ENCODE assay signal across 1 cellular context in the genomic region with DNA sequence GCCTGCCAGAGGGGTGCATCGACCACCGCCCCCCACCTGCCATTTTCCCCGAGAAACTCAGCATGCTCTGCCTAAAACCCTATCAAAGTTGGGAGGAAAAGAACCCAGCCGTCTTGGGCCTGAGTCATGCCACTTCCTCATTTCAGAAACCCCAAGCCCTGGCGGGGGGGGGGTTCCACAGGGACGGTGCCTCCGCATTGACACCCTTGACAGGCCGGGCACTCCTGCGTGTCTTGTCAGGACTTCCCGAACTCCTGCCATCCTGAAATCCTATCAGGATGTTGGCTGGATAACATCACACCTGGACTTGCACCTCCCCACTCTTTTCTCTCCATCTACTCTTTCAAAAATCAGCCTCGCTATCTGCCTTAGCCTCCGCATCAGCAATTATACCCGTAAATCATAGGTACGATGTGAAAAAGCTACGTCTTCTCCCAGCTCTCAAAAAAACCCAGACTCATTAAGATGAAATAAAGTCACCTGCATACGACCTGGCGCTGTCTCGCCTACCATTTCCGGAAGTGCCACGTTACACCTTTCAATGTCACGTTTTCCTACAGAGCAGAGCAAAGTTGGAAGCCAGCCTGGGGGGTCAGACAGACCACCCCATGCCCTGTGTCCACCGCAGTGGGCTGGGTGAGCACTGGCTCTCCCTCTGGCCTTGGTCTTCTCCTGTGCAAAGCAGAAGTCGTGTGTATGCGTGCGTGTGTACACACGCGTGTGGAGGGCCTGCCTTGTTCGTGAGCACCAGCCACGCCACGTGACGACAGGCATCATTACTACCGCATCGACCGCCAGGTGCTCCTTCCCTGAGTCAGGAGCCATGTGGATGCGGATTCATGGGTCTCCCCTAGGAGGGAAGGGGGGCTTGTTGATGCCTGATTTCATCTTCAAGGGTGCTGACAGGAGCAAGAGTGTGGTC.
TF ChIP-seq lines count a peak whose summit lies in the region.

No MANE protein-coding gene starts in this region.

TF ChIP-seq in K562, 482 proteins besides CTCF, POLR2A, EP300 and RAD21 (continued from another document and continues in another):
- TF ChIP-seq TOE1 (IDR thresholded peaks at IDR 0.05; ENCODE audit: borderline replicate concordance) = no peak
- no peak for TF ChIP-seq TOE1 (CRISPR knock-in tag; IDR thresholded peaks at IDR 0.05; ENCODE audit: borderline replicate concordance, low read depth)
- TF ChIP-seq ZNF324 (CRISPR knock-in tag; IDR thresholded peaks at IDR 0.05) = no peak
- TF ChIP-seq ZSCAN29 (IDR thresholded peaks at IDR 0.05) = no peak
- TF ChIP-seq ZBED1 (IDR thresholded peaks at IDR 0.05) = no peak
- no peak for TF ChIP-seq KLF16 (IDR thresholded peaks at IDR 0.05)
- TF ChIP-seq, protein P1, sequence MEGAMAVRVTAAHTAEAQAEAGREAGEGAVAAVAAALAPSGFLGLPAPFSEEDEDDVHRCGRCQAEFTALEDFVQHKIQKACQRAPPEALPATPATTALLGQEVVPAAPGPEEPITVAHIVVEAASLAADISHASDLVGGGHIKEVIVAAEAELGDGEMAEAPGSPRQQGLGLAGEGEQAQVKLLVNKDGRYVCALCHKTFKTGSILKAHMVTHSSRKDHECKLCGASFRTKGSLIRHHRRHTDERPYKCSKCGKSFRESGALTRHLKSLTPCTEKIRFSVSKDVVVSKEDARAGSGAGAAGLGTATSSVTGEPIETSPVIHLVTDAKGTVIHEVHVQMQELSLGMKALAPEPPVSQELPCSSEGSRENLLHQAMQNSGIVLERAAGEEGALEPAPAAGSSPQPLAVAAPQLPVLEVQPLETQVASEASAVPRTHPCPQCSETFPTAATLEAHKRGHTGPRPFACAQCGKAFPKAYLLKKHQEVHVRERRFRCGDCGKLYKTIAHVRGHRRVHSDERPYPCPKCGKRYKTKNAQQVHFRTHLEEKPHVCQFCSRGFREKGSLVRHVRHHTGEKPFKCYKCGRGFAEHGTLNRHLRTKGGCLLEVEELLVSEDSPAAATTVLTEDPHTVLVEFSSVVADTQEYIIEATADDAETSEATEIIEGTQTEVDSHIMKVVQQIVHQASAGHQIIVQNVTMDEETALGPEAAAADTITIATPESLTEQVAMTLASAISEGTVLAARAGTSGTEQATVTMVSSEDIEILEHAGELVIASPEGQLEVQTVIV (CRISPR knock-in tag; IDR thresholded peaks at IDR 0.05; ENCODE audit: borderline replicate concordance) = no peak
- no peak for TF ChIP-seq MED1 (CRISPR knock-in tag; IDR thresholded peaks at IDR 0.05; ENCODE audit: borderline replicate concordance)
- no peak for TF ChIP-seq TAF7 (tag; IDR thresholded peaks at IDR 0.05)
- TF ChIP-seq NFE2 (IDR thresholded peaks at IDR 0.05; ENCODE audit: low read depth) = peak; percentile 40; the same call in 1 of the 2 replicates
- no peak for TF ChIP-seq TEAD2 (tag; IDR thresholded peaks at IDR 0.05)
- no peak for TF ChIP-seq ZFP1 (CRISPR knock-in tag; IDR thresholded peaks at IDR 0.05)
- TF ChIP-seq ZNF707 (CRISPR knock-in tag; conservative IDR thresholded peaks at IDR 0.05) = no peak
- TF ChIP-seq, protein P2, sequence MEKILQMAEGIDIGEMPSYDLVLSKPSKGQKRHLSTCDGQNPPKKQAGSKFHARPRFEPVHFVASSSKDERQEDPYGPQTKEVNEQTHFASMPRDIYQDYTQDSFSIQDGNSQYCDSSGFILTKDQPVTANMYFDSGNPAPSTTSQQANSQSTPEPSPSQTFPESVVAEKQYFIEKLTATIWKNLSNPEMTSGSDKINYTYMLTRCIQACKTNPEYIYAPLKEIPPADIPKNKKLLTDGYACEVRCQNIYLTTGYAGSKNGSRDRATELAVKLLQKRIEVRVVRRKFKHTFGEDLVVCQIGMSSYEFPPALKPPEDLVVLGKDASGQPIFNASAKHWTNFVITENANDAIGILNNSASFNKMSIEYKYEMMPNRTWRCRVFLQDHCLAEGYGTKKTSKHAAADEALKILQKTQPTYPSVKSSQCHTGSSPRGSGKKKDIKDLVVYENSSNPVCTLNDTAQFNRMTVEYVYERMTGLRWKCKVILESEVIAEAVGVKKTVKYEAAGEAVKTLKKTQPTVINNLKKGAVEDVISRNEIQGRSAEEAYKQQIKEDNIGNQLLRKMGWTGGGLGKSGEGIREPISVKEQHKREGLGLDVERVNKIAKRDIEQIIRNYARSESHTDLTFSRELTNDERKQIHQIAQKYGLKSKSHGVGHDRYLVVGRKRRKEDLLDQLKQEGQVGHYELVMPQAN (IDR thresholded peaks at IDR 0.05; ENCODE audit: borderline replicate concordance) = no peak
- TF ChIP-seq ARID1B (IDR thresholded peaks at IDR 0.05) = peak; percentile 29
- TF ChIP-seq, protein P3, sequence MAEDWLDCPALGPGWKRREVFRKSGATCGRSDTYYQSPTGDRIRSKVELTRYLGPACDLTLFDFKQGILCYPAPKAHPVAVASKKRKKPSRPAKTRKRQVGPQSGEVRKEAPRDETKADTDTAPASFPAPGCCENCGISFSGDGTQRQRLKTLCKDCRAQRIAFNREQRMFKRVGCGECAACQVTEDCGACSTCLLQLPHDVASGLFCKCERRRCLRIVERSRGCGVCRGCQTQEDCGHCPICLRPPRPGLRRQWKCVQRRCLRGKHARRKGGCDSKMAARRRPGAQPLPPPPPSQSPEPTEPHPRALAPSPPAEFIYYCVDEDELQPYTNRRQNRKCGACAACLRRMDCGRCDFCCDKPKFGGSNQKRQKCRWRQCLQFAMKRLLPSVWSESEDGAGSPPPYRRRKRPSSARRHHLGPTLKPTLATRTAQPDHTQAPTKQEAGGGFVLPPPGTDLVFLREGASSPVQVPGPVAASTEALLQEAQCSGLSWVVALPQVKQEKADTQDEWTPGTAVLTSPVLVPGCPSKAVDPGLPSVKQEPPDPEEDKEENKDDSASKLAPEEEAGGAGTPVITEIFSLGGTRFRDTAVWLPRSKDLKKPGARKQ (CRISPR knock-in tag; IDR thresholded peaks at IDR 0.05) = no peak
- TF ChIP-seq C11orf30 (IDR thresholded peaks at IDR 0.05; ENCODE audit: low read depth) = 0 out of 2 replicates have a peak, but pooled peaks have one; percentile 46
- TF ChIP-seq MEF2A (IDR thresholded peaks at IDR 0.05; ENCODE audit: control insufficient read depth, low read depth, low read length) = no peak
- no peak for TF ChIP-seq SP2 (IDR thresholded peaks at IDR 0.05; ENCODE audit: extremely low read depth, low read depth, low read length, poor library complexity, severe bottlenecking)
- no peak for TF ChIP-seq MCM2 (IDR thresholded peaks at IDR 0.05; ENCODE audit: low read depth)
- no peak for TF ChIP-seq ZNF311 (CRISPR knock-in tag; IDR thresholded peaks at IDR 0.05)
- TF ChIP-seq KLF1 (tag; IDR thresholded peaks at IDR 0.05) = no peak
- no peak for TF ChIP-seq CCAR2 (IDR thresholded peaks at IDR 0.05; ENCODE audit: low read depth, low read length)
- no peak for TF ChIP-seq NCOR1 (IDR thresholded peaks at IDR 0.05)
- no peak for TF ChIP-seq MCM7 (IDR thresholded peaks at IDR 0.05)
- no peak for TF ChIP-seq YY1 (IDR thresholded peaks at IDR 0.05; ENCODE audit: borderline replicate concordance in 1 of 3, control insufficient read depth in 1 of 3, extremely low read depth in 1 of 3, insufficient read depth in 3 of 3, insufficient read length in 1 of 3, insufficient replicate concordance in 2 of 3, low read depth in 1 of 3, low read length in 2 of 3)
- TF ChIP-seq KHSRP (IDR thresholded peaks at IDR 0.05) = no peak
- TF ChIP-seq, protein P4, sequence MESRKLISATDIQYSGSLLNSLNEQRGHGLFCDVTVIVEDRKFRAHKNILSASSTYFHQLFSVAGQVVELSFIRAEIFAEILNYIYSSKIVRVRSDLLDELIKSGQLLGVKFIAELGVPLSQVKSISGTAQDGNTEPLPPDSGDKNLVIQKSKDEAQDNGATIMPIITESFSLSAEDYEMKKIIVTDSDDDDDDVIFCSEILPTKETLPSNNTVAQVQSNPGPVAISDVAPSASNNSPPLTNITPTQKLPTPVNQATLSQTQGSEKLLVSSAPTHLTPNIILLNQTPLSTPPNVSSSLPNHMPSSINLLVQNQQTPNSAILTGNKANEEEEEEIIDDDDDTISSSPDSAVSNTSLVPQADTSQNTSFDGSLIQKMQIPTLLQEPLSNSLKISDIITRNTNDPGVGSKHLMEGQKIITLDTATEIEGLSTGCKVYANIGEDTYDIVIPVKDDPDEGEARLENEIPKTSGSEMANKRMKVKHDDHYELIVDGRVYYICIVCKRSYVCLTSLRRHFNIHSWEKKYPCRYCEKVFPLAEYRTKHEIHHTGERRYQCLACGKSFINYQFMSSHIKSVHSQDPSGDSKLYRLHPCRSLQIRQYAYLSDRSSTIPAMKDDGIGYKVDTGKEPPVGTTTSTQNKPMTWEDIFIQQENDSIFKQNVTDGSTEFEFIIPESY (CRISPR knock-in tag; IDR thresholded peaks at IDR 0.05) = peak; percentile 98
- no peak for TF ChIP-seq KLF10 (CRISPR knock-in tag; IDR thresholded peaks at IDR 0.05)
- no peak for TF ChIP-seq RBM17 (IDR thresholded peaks at IDR 0.05; ENCODE audit: borderline replicate concordance, low read depth, low read length)
- 0 out of 2 replicates have a peak, but pooled peaks have one; percentile 23 for TF ChIP-seq DPF2 (IDR thresholded peaks at IDR 0.05)
- TF ChIP-seq NCOA4 (IDR thresholded peaks at IDR 0.05; ENCODE audit: partially characterized antibody) = no peak
- TF ChIP-seq ETV6 (IDR thresholded peaks at IDR 0.05; ENCODE audit: borderline replicate concordance in 1 of 2, low read depth in 2 of 2, low read length in 1 of 2) = 0 out of 4 replicates have a peak, but pooled peaks of 1 of the 2 experiments have one; percentile 34
- TF ChIP-seq ETV6 (CRISPR knock-in tag; IDR thresholded peaks at IDR 0.05; ENCODE audit: borderline replicate concordance) = no peak
- TF ChIP-seq, protein P5, sequence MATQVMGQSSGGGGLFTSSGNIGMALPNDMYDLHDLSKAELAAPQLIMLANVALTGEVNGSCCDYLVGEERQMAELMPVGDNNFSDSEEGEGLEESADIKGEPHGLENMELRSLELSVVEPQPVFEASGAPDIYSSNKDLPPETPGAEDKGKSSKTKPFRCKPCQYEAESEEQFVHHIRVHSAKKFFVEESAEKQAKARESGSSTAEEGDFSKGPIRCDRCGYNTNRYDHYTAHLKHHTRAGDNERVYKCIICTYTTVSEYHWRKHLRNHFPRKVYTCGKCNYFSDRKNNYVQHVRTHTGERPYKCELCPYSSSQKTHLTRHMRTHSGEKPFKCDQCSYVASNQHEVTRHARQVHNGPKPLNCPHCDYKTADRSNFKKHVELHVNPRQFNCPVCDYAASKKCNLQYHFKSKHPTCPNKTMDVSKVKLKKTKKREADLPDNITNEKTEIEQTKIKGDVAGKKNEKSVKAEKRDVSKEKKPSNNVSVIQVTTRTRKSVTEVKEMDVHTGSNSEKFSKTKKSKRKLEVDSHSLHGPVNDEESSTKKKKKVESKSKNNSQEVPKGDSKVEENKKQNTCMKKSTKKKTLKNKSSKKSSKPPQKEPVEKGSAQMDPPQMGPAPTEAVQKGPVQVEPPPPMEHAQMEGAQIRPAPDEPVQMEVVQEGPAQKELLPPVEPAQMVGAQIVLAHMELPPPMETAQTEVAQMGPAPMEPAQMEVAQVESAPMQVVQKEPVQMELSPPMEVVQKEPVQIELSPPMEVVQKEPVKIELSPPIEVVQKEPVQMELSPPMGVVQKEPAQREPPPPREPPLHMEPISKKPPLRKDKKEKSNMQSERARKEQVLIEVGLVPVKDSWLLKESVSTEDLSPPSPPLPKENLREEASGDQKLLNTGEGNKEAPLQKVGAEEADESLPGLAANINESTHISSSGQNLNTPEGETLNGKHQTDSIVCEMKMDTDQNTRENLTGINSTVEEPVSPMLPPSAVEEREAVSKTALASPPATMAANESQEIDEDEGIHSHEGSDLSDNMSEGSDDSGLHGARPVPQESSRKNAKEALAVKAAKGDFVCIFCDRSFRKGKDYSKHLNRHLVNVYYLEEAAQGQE (CRISPR knock-in tag; IDR thresholded peaks at IDR 0.05; ENCODE audit: low read depth) = no peak
- TF ChIP-seq, protein P6, sequence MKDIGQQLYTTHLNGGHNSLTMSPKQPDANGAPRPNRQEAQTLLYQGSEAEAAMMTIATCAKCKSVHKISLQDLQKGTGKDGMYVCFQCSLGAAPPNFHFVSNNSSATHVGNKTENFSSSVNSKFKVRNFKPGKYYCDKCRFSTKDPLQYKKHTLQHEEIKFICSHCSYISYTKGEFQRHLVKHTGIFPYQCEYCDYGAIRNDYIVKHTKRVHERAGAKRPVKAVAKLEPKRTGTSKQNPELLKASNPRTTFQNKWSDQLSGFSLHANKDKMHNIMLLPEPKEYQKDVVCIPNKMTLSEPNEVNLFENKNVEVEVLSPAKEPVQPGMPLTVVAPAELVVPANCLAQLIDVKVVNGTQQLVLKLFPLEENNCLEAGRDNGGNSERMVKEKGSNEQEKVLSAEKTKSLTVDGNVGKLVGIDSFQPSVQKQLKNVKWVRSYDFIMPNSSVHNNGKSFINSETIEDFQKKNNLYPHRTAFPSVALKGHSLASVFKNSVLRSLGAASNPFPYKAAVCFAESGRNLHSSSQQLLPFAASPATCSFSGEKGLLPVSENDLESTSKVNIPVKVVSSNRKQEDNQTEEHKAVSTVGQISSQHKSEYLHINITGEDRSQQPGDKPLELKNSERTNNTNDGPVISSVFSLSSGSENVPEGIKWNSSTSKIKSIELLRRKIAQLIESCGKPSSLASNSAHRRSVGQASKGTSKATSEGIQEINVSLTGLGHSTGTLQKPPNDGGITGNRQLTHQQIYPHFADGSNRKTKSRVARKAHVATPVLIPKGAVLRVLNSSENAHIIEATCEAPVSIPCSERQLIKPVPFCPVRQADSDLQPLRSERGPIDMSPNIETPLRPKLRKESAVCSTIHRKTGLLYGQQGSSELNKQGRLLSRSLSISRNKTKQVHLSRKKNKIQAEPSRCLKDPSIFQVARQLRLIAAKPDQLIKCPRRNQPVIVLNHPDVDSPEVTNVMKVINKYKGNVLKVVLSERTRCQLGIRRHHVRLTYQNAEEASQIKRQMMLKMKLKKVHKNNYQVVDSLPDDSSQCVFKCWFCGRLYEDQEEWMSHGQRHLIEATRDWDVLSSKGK (CRISPR knock-in tag; IDR thresholded peaks at IDR 0.05) = no peak
- no peak for TF ChIP-seq FOXK2 (conservative IDR thresholded peaks at IDR 0.05 in 1 of 2, IDR thresholded peaks at IDR 0.05 in 1 of 2; ENCODE audit: low read depth in 2 of 2)
- TF ChIP-seq ZC3H4 (CRISPR knock-in tag; IDR thresholded peaks at IDR 0.05; ENCODE audit: borderline replicate concordance) = no peak
- no peak for TF ChIP-seq CXXC5 (CRISPR knock-in tag; IDR thresholded peaks at IDR 0.05)
- no peak for TF ChIP-seq MXI1 (IDR thresholded peaks at IDR 0.05; ENCODE audit: low read depth, low read length)
- TF ChIP-seq NR2C2 (CRISPR knock-in tag; IDR thresholded peaks at IDR 0.05) = no peak
- TF ChIP-seq NR2C2 (tag; IDR thresholded peaks at IDR 0.05) = no peak
- no peak for TF ChIP-seq TAL1 (IDR thresholded peaks at IDR 0.05)
- TF ChIP-seq GATAD2B (IDR thresholded peaks at IDR 0.05; ENCODE audit: borderline replicate concordance) = no peak
- TF ChIP-seq ZBTB9 (CRISPR knock-in tag; IDR thresholded peaks at IDR 0.05) = no peak
- 0 out of 2 replicates have a peak, but pooled peaks have one; percentile 35 for TF ChIP-seq FOSL1 (tag; conservative IDR thresholded peaks at IDR 0.05)
